ENCODE assay signal across 18 cellular contexts in genomic region chr3:14676881-14677280, GRCh38. TPM values are rescaled to one million over a fixed set of nuclear protein-coding genes. Genes with fewer than 3 reads are reported as not detected.
DNase-seq lines count a peak whose midpoint lies in the region; ATAC-seq, FAIRE-seq and TF ChIP-seq lines count a peak whose summit lies in the region.
"Had no signal": no experiment of that assay in that cellular context is flagged by ENCODE, and none has a peak within 500 bp of the region (broad histone marks: within the 10 kb centered on the region; RNA-seq: fewer than 3 reads in every experiment).

No MANE protein-coding gene starts in this region.

- no peaks in the 10 kb centered on the region for H3K79me2 ChIP-seq in HepG2 (ENCODE audit: insufficient read depth, low read length)
- H3K79me2 ChIP-seq in neural progenitor cell (ENCODE audit: low read depth), result no peaks in the 10 kb centered on the region

- peaks cover 6 to 11% of the 10 kb centered on the region in 2 experiments; a peak in 4 of 5 replicates for H3K36me3 ChIP-seq in HepG2 (replicated peaks in 1 of 2; ENCODE audit: control insufficient read depth in 1 of 2, insufficient read depth in 2 of 2, low read length in 2 of 2)
- peaks cover 0 to 10% (median 3%) of the 10 kb centered on the region in 4 donors for H3K36me3 ChIP-seq in right lobe of liver
- H3K36me3 ChIP-seq in neural progenitor cell, result no peaks in the 10 kb centered on the region
- H3K36me3 ChIP-seq in vagina, result peaks cover 0 to 9% of the 10 kb centered on the region in 2 donors
- peaks cover 0 to 24% (median 14%) of the 10 kb centered on the region in 6 donors for H3K36me3 ChIP-seq in spleen

- H3K4me1 Mint-ChIP-seq in neural progenitor cell, result peaks cover 3% of the 10 kb centered on the region

- peaks cover 59% of the 10 kb centered on the region for H3K4me1 ChIP-seq in HepG2 (ENCODE audit: insufficient read depth, low read length)
- H3K4me1 ChIP-seq in right lobe of liver, result peaks cover 0 to 10% (median 3%) of the 10 kb centered on the region in 4 donors
- no peaks in the 10 kb centered on the region for H3K4me1 ChIP-seq in neural progenitor cell
- no peaks in the 10 kb centered on the region for H3K4me1 ChIP-seq in vagina
- H3K4me1 ChIP-seq in spleen, result no peaks in the 10 kb centered on the region

- TF ChIP-seq EP300 in HepG2 (IDR thresholded peaks at IDR 0.05; ENCODE audit: low read depth in 2 of 2, low read length in 2 of 2) (no peak), HepG2 (CRISPR knock-in tag; IDR thresholded peaks at IDR 0.05; ENCODE audit: borderline replicate concordance) (no peak)

- TF ChIP-seq CTCF in HepG2 (CRISPR knock-in tag; IDR thresholded peaks at IDR 0.05) (no peak), right lobe of liver (IDR thresholded peaks at IDR 0.05) (no peak), neural progenitor cell (IDR thresholded peaks at IDR 0.05) (no peak), vagina (IDR thresholded peaks at IDR 0.05) (no peak), spleen (IDR thresholded peaks at IDR 0.05 in 8 of 11, conservative IDR thresholded peaks at IDR 0.05 in 3 of 11) (no peak)

- peaks cover 7% of the 10 kb centered on the region for H3K27me3 Mint-ChIP-seq in neural progenitor cell (ENCODE audit: insufficient read depth, low read depth)
- H3K27me3 Mint-ChIP-seq: CD4-positive, alpha-beta T cell had no signal

- DNase-seq in HepG2 (ENCODE audit: low spot score), result no peak
- DNase-seq in right lobe of liver, result no peak
- no peak for DNase-seq in neural progenitor cell (ENCODE audit: low spot score)
- DNase-seq in vagina (ENCODE audit: extremely low spot score in 2 of 2), result no peak
- no peak for DNase-seq in HuH-7.5 (ENCODE audit: low spot score)
- DNase-seq in spleen, result no peak
- DNase-seq: ACHN; Calu3; CD4-positive, alpha-beta T cell; DMS 273 treated with DMSO at 0.1 percent for 48 hours; GM23248 had no signal

- in situ Hi-C loops in HepG2 (cut with HindIII; ENCODE audit: extremely low pct_ligation_motif_present, low pct_unique_long_range_greater_than_20kb), result no loop called here

- H3K27ac ChIP-seq in HepG2 (ENCODE audit: extremely low read length, insufficient read depth, low read length) (peak overlapping the region; percentile 82), right lobe of liver (no peak overlapping the region), neural progenitor cell (no peak overlapping the region), vagina (no peak overlapping the region), spleen (no peak overlapping the region)
- H3K27ac ChIP-seq: BLaER1 treated with 17β-estradiol and CSF1 and Interleukin-3, amounts not matched to agents 10 nM and 100 nM; GM23248; HL-60 had no signal

- TF ChIP-seq POLR2A in HepG2 (IDR thresholded peaks at IDR 0.05; ENCODE audit: insufficient read depth in 1 of 2, low read depth in 2 of 2, low read length in 2 of 2) (no peak), right lobe of liver (IDR thresholded peaks at IDR 0.05) (no peak), vagina (IDR thresholded peaks at IDR 0.05) (no peak), spleen (IDR thresholded peaks at IDR 0.05) (no peak)

- POLR2A ChIA-PET in HepG2 (lab: Yijun Ruan, JAX), result interaction anchor here (2.3 kb wide), 1 partner anchor 26 kb away, joined by 16 read pairs; the partner anchor contains the start of gene CCDC174

- H2AFZ ChIP-seq in HepG2 (ENCODE audit: low read length) (no peak overlapping the region), neural progenitor cell (replicated peaks) (no peak overlapping the region)
- H2AFZ ChIP-seq: GM23248 had no signal

- CTCF ChIA-PET in HepG2 (lab: Yijun Ruan, JAX; ENCODE audit: low intra/inter-chr PET ratio, low total read pairs), result no interaction called here

- H3K4me2 ChIP-seq in HepG2 (ENCODE audit: low read depth, low read length) (no peak overlapping the region), neural progenitor cell (no peak overlapping the region)
- H3K4me2 ChIP-seq: BLaER1 treated with 17β-estradiol and CSF1 and Interleukin-3, amounts not matched to agents 10 nM and 100 nM had no signal

- no peak for TF ChIP-seq RAD21 in HepG2 (CRISPR knock-in tag; IDR thresholded peaks at IDR 0.05)

- H3F3A ChIP-seq in neural progenitor cell (ENCODE audit: low read depth), result no peaks in the 10 kb centered on the region

- peak overlapping the region; percentile 43 for H3K27ac Mint-ChIP-seq in neural progenitor cell
- H3K27ac Mint-ChIP-seq: CD4-positive, alpha-beta T cell had no signal

- peaks cover 5% of the 10 kb centered on the region for H3K9me3 Mint-ChIP-seq in neural progenitor cell

- peaks cover 1% of the 10 kb centered on the region for H3K36me3 Mint-ChIP-seq in neural progenitor cell

- no peak overlapping the region for H3K9ac ChIP-seq in HepG2 (ENCODE audit: insufficient read depth, low read depth, low read length)
- no peak overlapping the region for H3K9ac ChIP-seq in neural progenitor cell
- H3K9ac ChIP-seq: BLaER1 treated with 17β-estradiol and CSF1 and Interleukin-3, amounts not matched to agents 10 nM and 100 nM; GM23248 had no signal

- ATAC-seq in HepG2 (no peak), right lobe of liver (no peak), SK-N-SH treated with all-trans-retinoic acid at 6 μM for 48 hours (no peak)
- ATAC-seq: HCT116 had no signal

- no peak for FAIRE-seq in HepG2 (lab: Jason Lieb, UNC)
- FAIRE-seq: H54 had no signal

- H3K27me3 ChIP-seq in HepG2 (ENCODE audit: control insufficient read depth in 1 of 2, insufficient read depth in 2 of 2, low read length in 2 of 2), result no peaks in the 10 kb centered on the region
- H3K27me3 ChIP-seq in right lobe of liver, result no peaks in the 10 kb centered on the region
- no peaks in the 10 kb centered on the region for H3K27me3 ChIP-seq in neural progenitor cell
- no peaks in the 10 kb centered on the region for H3K27me3 ChIP-seq in vagina
- no peaks in the 10 kb centered on the region for H3K27me3 ChIP-seq in spleen (replicated peaks in 1 of 7)
- H3K27me3 ChIP-seq: BLaER1 treated with 17β-estradiol and CSF1 and Interleukin-3, amounts not matched to agents 10 nM and 100 nM had no signal

- no peaks in the 10 kb centered on the region for H4K20me1 ChIP-seq in HepG2 (ENCODE audit: insufficient read depth, low read length)
- no peaks in the 10 kb centered on the region for H4K20me1 ChIP-seq in neural progenitor cell (ENCODE audit: low read depth)

- H3K9me3 ChIP-seq in HepG2 (ENCODE audit: low read length), result 0 out of 2 replicates have a peak, but pooled peaks cover 5% of the 10 kb centered on the region
- no peaks in the 10 kb centered on the region for H3K9me3 ChIP-seq in right lobe of liver
- H3K9me3 ChIP-seq in neural progenitor cell (ENCODE audit: low read depth), result no peaks in the 10 kb centered on the region
- no peaks in the 10 kb centered on the region for H3K9me3 ChIP-seq in vagina
- H3K9me3 ChIP-seq in spleen, result peaks cover 0 to 15% (median 7%) of the 10 kb centered on the region in 8 donors

- H3K4me3 ChIP-seq in HepG2 (replicated peaks in 1 of 3; ENCODE audit: insufficient read depth in 1 of 3, low read depth in 2 of 3, low read length in 3 of 3) (no peak overlapping the region), right lobe of liver (no peak overlapping the region), neural progenitor cell (no peak overlapping the region), vagina (no peak overlapping the region), spleen (no peak overlapping the region)
- H3K4me3 ChIP-seq: BLaER1 treated with 17β-estradiol and CSF1 and Interleukin-3, amounts not matched to agents 10 nM and 100 nM; GM23248 had no signal

- intact Hi-C loops in HepG2 (cut with micrococcal nuclease; ENCODE audit: unreplicated experiment) (no loop called here), right lobe of liver (cut with DNase I) (loop anchor here in 1 of 2 donors (10.0 kb wide), 2 partner anchors 98 to 238 kb away; no protein-coding TSS in a partner anchor), vagina (cut with DNase I) (loop anchor here (5.0 kb wide), 1 partner anchor 245 kb away; no protein-coding TSS in a partner anchor), spleen (cut with DNase I; ENCODE audit: low total_unique reads) (loop anchor here (10.0 kb wide), 1 partner anchor 98 kb away; no protein-coding TSS in a partner anchor)

- BruUV-seq in HepG2 (replicated peaks; lab: Mats Ljungman, UMichigan), result no TSS peak

- no peak overlapping the region for H3K4me3 Mint-ChIP-seq in neural progenitor cell
- H3K4me3 Mint-ChIP-seq: CD4-positive, alpha-beta T cell had no signal

- WGBS in HepG2 (ENCODE audit: low lambda C conversion rate), result 86% methylated on average over 4 of the region's 4 CpGs
- WGBS in right lobe of liver (ENCODE audit: insufficient coverage, low coverage, low lambda C conversion rate, missing lambda C conversion rate), result 70% methylated on average over 4 of the region's 4 CpGs
- WGBS in spleen, 5 donors, result 88 to 97% (median 92%) methylated on average over 4 of the region's 4 CpGs

RNA-seq across cellular contexts. Expression of gene C3orf20, which starts 1.9 kb away (rescaled TPM):
- total RNA-seq in HepG2 (2016; rRNA removed; fragmentation: Illumina TruSeq; extraction: Trizol) (0.04 TPM in 1 of 2 replicates, not detected in the other), right lobe of liver (under 1 TPM in 2 of 6 experiments, not detected in 4; 0.09 to 0.11 TPM), neural progenitor cell (ENCODE audit: low replicate concordance) (not detected in 2 replicates), vagina (0.49 TPM), spleen (1 to 10 TPM in 1 of 7 donors, under 1 TPM in 6; 0.17 to 1.1 (median 0.30) TPM)
- not detected in 2 replicates for total RNA-seq in HepG2 (2016; cell fraction: cytosol; rRNA removed; fragmentation: Illumina TruSeq; extraction: Trizol; ENCODE audit: low read depth)
- 0.09 TPM in 1 of 2 replicates, not detected in the other for total RNA-seq in HepG2 (2016; cell fraction: insoluble cytoplasmic fraction; rRNA removed; fragmentation: Illumina TruSeq; extraction: Trizol)
- total RNA-seq in HepG2 (2016; cell fraction: membrane; rRNA removed; fragmentation: Illumina TruSeq; extraction: Trizol), result not detected in 2 replicates
- 0.16 and 0.22 TPM in 2 replicates for total RNA-seq in HepG2 (2016; cell fraction: nucleus; rRNA removed; fragmentation: Illumina TruSeq; extraction: Trizol)
- polyA plus RNA-seq in HepG2 (2011; rRNA removed) (0.03 and 0.08 TPM in 2 replicates), spleen (not detected)
- 0.10 TPM in 1 of 2 replicates, not detected in the other for polyA plus RNA-seq in HepG2 (2011; cell fraction: cytosol; rRNA removed)
- polyA plus RNA-seq in HepG2 (2011; cell fraction: nucleus; rRNA removed), result 0.26 and 0.47 TPM in 2 replicates
- polyA plus RNA-seq in HepG2 (2012), result 0.05 and 0.17 TPM in 2 replicates
- not detected in 2 replicates for polyA plus RNA-seq in HepG2 (2016; cell fraction: cytosol; fragmentation: Illumina TruSeq; extraction: Trizol; ENCODE audit: low read depth)
- not detected in 2 replicates for polyA plus RNA-seq in HepG2 (2016; cell fraction: insoluble cytoplasmic fraction; fragmentation: Illumina TruSeq; extraction: Trizol; ENCODE audit: low read depth)
- polyA plus RNA-seq in HepG2 (2016; cell fraction: membrane; fragmentation: Illumina TruSeq; extraction: Trizol; ENCODE audit: low read depth), result not detected in 2 replicates
- polyA plus RNA-seq in HepG2 (2016; cell fraction: nucleus; fragmentation: Illumina TruSeq; extraction: Trizol; ENCODE audit: insufficient read depth, low read depth), result 0.15 and 0.16 TPM in 2 replicates
- polyA minus RNA-seq in HepG2 (2011; rRNA and poly(A)+ RNA removed; ENCODE audit: low replicate concordance), result 0.12 TPM in 1 of 2 replicates, not detected in the other
- polyA minus RNA-seq in HepG2 (2011; cell fraction: cytosol; rRNA and poly(A)+ RNA removed), result not detected in 2 replicates
- 0.37 and 0.52 TPM in 2 replicates for polyA minus RNA-seq in HepG2 (2011; cell fraction: nucleus; rRNA and poly(A)+ RNA removed)
- total RNA-seq: A172, Daoy, GM23248 had no signal
- polyA plus RNA-seq: GM23248 had no signal

RNA-seq across cellular contexts. Expression of gene CCDC174, which starts 25.3 kb away (rescaled TPM):
- total RNA-seq in HepG2 (2016; rRNA removed; fragmentation: Illumina TruSeq; extraction: Trizol) (11.0 and 12.4 TPM in 2 replicates), right lobe of liver (10 to 100 TPM in 3 of 6 experiments, 1 to 10 TPM in 3; 7.5 to 11.7 (median 10.6) TPM), neural progenitor cell (ENCODE audit: low replicate concordance) (13.0 and 15.6 TPM in 2 replicates), vagina (31.2 TPM), spleen (10 to 100 TPM; 26.2 to 41.0 (median 31.0) TPM)
- total RNA-seq in HepG2 (2016; cell fraction: cytosol; rRNA removed; fragmentation: Illumina TruSeq; extraction: Trizol; ENCODE audit: low read depth), result 1.1 and 1.3 TPM in 2 replicates
- total RNA-seq in HepG2 (2016; cell fraction: insoluble cytoplasmic fraction; rRNA removed; fragmentation: Illumina TruSeq; extraction: Trizol), result 10.0 and 11.0 TPM in 2 replicates
- 2.5 and 2.8 TPM in 2 replicates for total RNA-seq in HepG2 (2016; cell fraction: membrane; rRNA removed; fragmentation: Illumina TruSeq; extraction: Trizol)
- 18.2 and 18.6 TPM in 2 replicates for total RNA-seq in HepG2 (2016; cell fraction: nucleus; rRNA removed; fragmentation: Illumina TruSeq; extraction: Trizol)
- polyA plus RNA-seq in HepG2 (2011; rRNA removed) (4.5 and 5.4 TPM in 2 replicates), spleen (10 to 100 TPM; 14.0 to 20.0 (median 14.4) TPM)
- 2.7 and 3.4 TPM in 2 replicates for polyA plus RNA-seq in HepG2 (2011; cell fraction: cytosol; rRNA removed)
- polyA plus RNA-seq in HepG2 (2011; cell fraction: nucleus; rRNA removed), result 11.4 and 15.7 TPM in 2 replicates
- 10.8 and 13.5 TPM in 2 replicates for polyA plus RNA-seq in HepG2 (2012)
- polyA plus RNA-seq in HepG2 (2016; cell fraction: cytosol; fragmentation: Illumina TruSeq; extraction: Trizol; ENCODE audit: low read depth), result 1.2 and 1.6 TPM in 2 replicates
- polyA plus RNA-seq in HepG2 (2016; cell fraction: insoluble cytoplasmic fraction; fragmentation: Illumina TruSeq; extraction: Trizol; ENCODE audit: low read depth), result 15.5 and 17.8 TPM in 2 replicates
- polyA plus RNA-seq in HepG2 (2016; cell fraction: membrane; fragmentation: Illumina TruSeq; extraction: Trizol; ENCODE audit: low read depth), result 2.6 and 3.0 TPM in 2 replicates
- polyA plus RNA-seq in HepG2 (2016; cell fraction: nucleus; fragmentation: Illumina TruSeq; extraction: Trizol; ENCODE audit: insufficient read depth, low read depth), result 21.4 and 21.8 TPM in 2 replicates
- 4.1 and 5.1 TPM in 2 replicates for polyA minus RNA-seq in HepG2 (2011; rRNA and poly(A)+ RNA removed; ENCODE audit: low replicate concordance)
- polyA minus RNA-seq in HepG2 (2011; cell fraction: cytosol; rRNA and poly(A)+ RNA removed), result 3.6 and 4.7 TPM in 2 replicates
- polyA minus RNA-seq in HepG2 (2011; cell fraction: nucleus; rRNA and poly(A)+ RNA removed), result 20.6 and 21.2 TPM in 2 replicates
